In the genomic region with DNA sequence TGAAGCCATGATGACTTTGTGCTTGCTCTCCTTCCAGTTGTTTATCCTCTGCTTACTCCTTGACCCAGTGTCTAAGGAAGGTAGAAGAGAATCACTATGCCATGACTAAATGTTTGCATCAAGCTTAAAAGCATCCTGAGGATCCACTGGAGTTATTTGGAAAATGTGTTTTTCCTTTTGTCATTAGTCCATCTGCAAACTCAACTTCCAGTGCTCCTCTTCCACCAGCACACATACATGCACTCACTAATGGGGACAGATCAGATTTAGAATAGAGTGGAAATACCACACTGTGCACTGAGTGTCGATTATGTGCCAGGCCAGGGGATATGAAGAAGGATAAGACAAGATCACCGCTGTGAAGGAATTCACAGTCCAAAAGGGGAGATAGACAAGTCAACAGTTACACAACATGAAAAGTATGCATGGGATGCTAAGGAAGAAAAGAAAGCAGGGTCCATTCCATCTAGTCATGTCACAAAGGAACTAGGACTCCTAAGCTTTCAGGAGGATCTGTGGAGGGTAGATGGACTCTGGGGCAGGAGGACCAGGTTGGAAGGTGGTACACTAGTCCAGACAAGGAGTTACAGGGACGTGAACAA, we compare ENCODE assay signal across 12 cellular contexts. TPM values are rescaled to one million over a fixed set of nuclear protein-coding genes. Genes with fewer than 3 reads are reported as not detected.
A peak's percentile ranks its signal among the peaks of the same experiment; 100 is the strongest.
DNase-seq lines count a peak whose midpoint lies in the region; ATAC-seq, FAIRE-seq and TF ChIP-seq lines count a peak whose summit lies in the region.
"Had no signal": no experiment of that assay in that cellular context is flagged by ENCODE, and none has a peak within 500 bp of the region (broad histone marks: within the 10 kb centered on the region; RNA-seq: fewer than 3 reads in every experiment).

No MANE protein-coding gene starts in this region.

- no peak overlapping the region for H3K23ac ChIP-seq in neuronal stem cell (ENCODE audit: low read depth, low read length, poor library complexity)

- no peaks in the 10 kb centered on the region for H3K9me3 Mint-ChIP-seq in T-helper 1 cell treated with Interleukin-12 subunit alpha and Interleukin-12 subunit beta and Interleukin-4 antibody, amounts not matched to agents 30 μg/mL and 1 μg/mL, for 36 hours
- no peaks in the 10 kb centered on the region for H3K9me3 Mint-ChIP-seq in endodermal cell

- H3K36me3 Mint-ChIP-seq in T-helper 1 cell treated with Interleukin-12 subunit alpha and Interleukin-12 subunit beta and Interleukin-4 antibody, amounts not matched to agents 30 μg/mL and 1 μg/mL, for 36 hours (ENCODE audit: low read depth), result peaks cover 38% of the 10 kb centered on the region
- peaks cover 19% of the 10 kb centered on the region for H3K36me3 Mint-ChIP-seq in endodermal cell (ENCODE audit: low read depth)

- H4K8ac ChIP-seq in neuronal stem cell (ENCODE audit: low read depth, low read length), result no peak overlapping the region

- H2BK120ac ChIP-seq in neuronal stem cell (ENCODE audit: low read depth, low read length), result no peak overlapping the region

- H3K27ac ChIP-seq in PC-9 (no peak overlapping the region), endodermal cell (ENCODE audit: low read depth, low read length) (no peak overlapping the region), osteoblast (ENCODE audit: low read depth, low read length) (peak overlapping the region; percentile 43), neuronal stem cell (replicated peaks; ENCODE audit: low read length) (no peak overlapping the region), small intestine (ENCODE audit: low read depth in 1 of 2, low read length in 1 of 2) (no peak overlapping the region)
- H3K27ac ChIP-seq: foreskin keratinocyte had no signal

- POLR2A ChIA-PET in PC-9 (lab: Charles Lee; ENCODE audit: unreplicated experiment), result no interaction called here

- H3K4me1 Mint-ChIP-seq in T-helper 1 cell treated with Interleukin-12 subunit alpha and Interleukin-12 subunit beta and Interleukin-4 antibody, amounts not matched to agents 30 μg/mL and 1 μg/mL, for 36 hours (ENCODE audit: low read depth), result peaks cover 47% of the 10 kb centered on the region
- H3K4me1 Mint-ChIP-seq in endodermal cell, result peaks cover 13% of the 10 kb centered on the region

- intact Hi-C loops in PC-9 (cut with micrococcal nuclease; ENCODE audit: unreplicated experiment), result loop anchor here (5.0 to 10.0 kb wide), 2 partner anchors 50 to 122 kb away; a partner anchor contains a TSS

- H2AK5ac ChIP-seq in neuronal stem cell (ENCODE audit: low read depth, low read length), result no peak overlapping the region

- peaks cover 10% of the 10 kb centered on the region; the same call in 1 of the 2 replicates for H3F3A ChIP-seq in PC-9 (ENCODE audit: insufficient read depth, low read depth)

- H3K27me3 Mint-ChIP-seq in T-helper 1 cell treated with Interleukin-12 subunit alpha and Interleukin-12 subunit beta and Interleukin-4 antibody, amounts not matched to agents 30 μg/mL and 1 μg/mL, for 36 hours (ENCODE audit: low read depth), result no peaks in the 10 kb centered on the region
- peaks cover 38% of the 10 kb centered on the region for H3K27me3 Mint-ChIP-seq in endodermal cell (ENCODE audit: insufficient read depth)

- ATAC-seq in GM18870 (IDR thresholded peaks at IDR 0.05; ENCODE audit: unreplicated experiment), result no peak
- ATAC-seq: foreskin keratinocyte had no signal

- H3K4me2 ChIP-seq in PC-9 (peak overlapping the region; percentile 86), osteoblast (ENCODE audit: insufficient read depth, low read length) (peak overlapping the region; percentile 88), neuronal stem cell (ENCODE audit: insufficient read depth, low read length, poor library complexity, severe bottlenecking) (no peak overlapping the region)

- H4K20me1 ChIP-seq in PC-9 (ENCODE audit: insufficient read depth) (0 out of 2 replicates have a peak, but pooled peaks cover 5% of the 10 kb centered on the region), osteoblast (ENCODE audit: insufficient read depth, low read length) (peaks cover 2% of the 10 kb centered on the region)

- no peak overlapping the region for H2BK5ac ChIP-seq in neuronal stem cell (ENCODE audit: low read length)

- TF ChIP-seq CTCF in PC-9 (conservative IDR thresholded peaks at IDR 0.05) (no peak), endodermal cell (conservative IDR thresholded peaks at IDR 0.05) (no peak), osteoblast (IDR thresholded peaks at IDR 0.05; ENCODE audit: extremely low read depth, low read depth, low read length) (no peak)

- H3K9me2 ChIP-seq in PC-9 (ENCODE audit: insufficient read depth), result no peaks in the 10 kb centered on the region

- H3K79me1 ChIP-seq in neuronal stem cell (ENCODE audit: low read depth, low read length), result peaks cover 10% of the 10 kb centered on the region

- peaks cover 34% of the 10 kb centered on the region for H3K4me1 ChIP-seq in PC-9 (replicated peaks; ENCODE audit: insufficient read depth)
- no peaks in the 10 kb centered on the region for H3K4me1 ChIP-seq in endodermal cell (ENCODE audit: control insufficient read depth, insufficient read depth, low read length)
- peaks cover 44% of the 10 kb centered on the region for H3K4me1 ChIP-seq in osteoblast (ENCODE audit: insufficient read depth, low read length)
- peaks cover 4 to 12% of the 10 kb centered on the region in 2 donors for H3K4me1 ChIP-seq in neuronal stem cell (ENCODE audit: control insufficient read depth in 2 of 2, insufficient read depth in 1 of 2, low read depth in 1 of 2, low read length in 2 of 2)
- peaks cover 2 to 3% of the 10 kb centered on the region in 2 donors for H3K4me1 ChIP-seq in small intestine (ENCODE audit: control insufficient read depth in 2 of 2, insufficient read depth in 1 of 2, low read depth in 1 of 2, low read length in 1 of 2)

- CTCF ChIA-PET in PC-9 (lab: Charles Lee), result no interaction called here

- no peak overlapping the region for H4K91ac ChIP-seq in neuronal stem cell (ENCODE audit: low read depth, low read length, poor library complexity)

- no peak overlapping the region for H3K4ac ChIP-seq in neuronal stem cell (ENCODE audit: low read length)

- peaks cover 26% of the 10 kb centered on the region for H3K79me2 ChIP-seq in PC-9 (ENCODE audit: low read depth)
- H3K79me2 ChIP-seq in osteoblast (ENCODE audit: insufficient read depth, low read length), result peaks cover 12% of the 10 kb centered on the region

- DNase-seq in T-helper 1 cell, result no peak
- DNase-seq in PC-9, result no peak
- no peak for DNase-seq in endodermal cell
- DNase-seq in osteoblast (ENCODE audit: insufficient read length, low spot score, missing footprints), result no peak
- DNase-seq in neuronal stem cell (ENCODE audit: low spot score), result no peak
- DNase-seq in small intestine, result no peak
- DNase-seq: 8988T, left cardiac atrium had no signal

- no peak overlapping the region for H2BK15ac ChIP-seq in neuronal stem cell (ENCODE audit: low read length)

- no peak overlapping the region for H2BK12ac ChIP-seq in neuronal stem cell (ENCODE audit: low read length)

- no peak overlapping the region for H3K27ac Mint-ChIP-seq in T-helper 1 cell treated with Interleukin-12 subunit alpha and Interleukin-12 subunit beta and Interleukin-4 antibody, amounts not matched to agents 30 μg/mL and 1 μg/mL, for 36 hours
- no peak overlapping the region for H3K27ac Mint-ChIP-seq in endodermal cell

- H3K18ac ChIP-seq in neuronal stem cell (ENCODE audit: low read length), result no peak overlapping the region

- H3K9me3 ChIP-seq in PC-9 (ENCODE audit: insufficient read depth, low read depth) (0 out of 2 replicates have a peak, but pooled peaks cover 6% of the 10 kb centered on the region), endodermal cell (ENCODE audit: control insufficient read depth, low read length) (no peaks in the 10 kb centered on the region), osteoblast (ENCODE audit: low read depth, low read length) (no peaks in the 10 kb centered on the region), neuronal stem cell (replicated peaks in 1 of 2; ENCODE audit: control insufficient read depth in 2 of 2, insufficient read depth in 1 of 2, low read depth in 1 of 2, low read length in 2 of 2) (peaks cover 0 to 2% of the 10 kb centered on the region in 2 donors), small intestine (ENCODE audit: control insufficient read depth, low read depth) (no peaks in the 10 kb centered on the region)

- 88 to 94% methylated on average over 3 of the region's 3 CpGs for WGBS in endodermal cell (ENCODE audit: insufficient coverage in 1 of 2, insufficient read length in 1 of 2), 2 experiments
- WGBS in neuronal stem cell (ENCODE audit: extremely low coverage in 2 of 2, insufficient read length in 2 of 2, insufficient replicate concordance in 1 of 2), 2 donors, result no CpG with 5 or more reads among the region's 3 CpGs
- WGBS in small intestine, 3 donors, result 93 to 96% (median 95%) methylated on average over 3 of the region's 3 CpGs

- TSS peak; percentile 18 for BruUV-seq in PC-9 (replicated peaks; lab: Mats Ljungman, UMichigan)

- H3K9ac ChIP-seq in endodermal cell (ENCODE audit: extremely low read depth, low read length, poor library complexity, severe bottlenecking) (no peak overlapping the region), neuronal stem cell (ENCODE audit: low read depth, low read length, poor library complexity) (no peak overlapping the region)

- H2AFZ ChIP-seq in PC-9, result no peak overlapping the region
- H2AFZ ChIP-seq in osteoblast (ENCODE audit: low read length), result no peak overlapping the region
- H2AFZ ChIP-seq in neuronal stem cell (ENCODE audit: low read length), result no peak overlapping the region

- peak overlapping the region; percentile 90 for H3K4me3 Mint-ChIP-seq in T-helper 1 cell treated with Interleukin-12 subunit alpha and Interleukin-12 subunit beta and Interleukin-4 antibody, amounts not matched to agents 30 μg/mL and 1 μg/mL, for 36 hours
- peak overlapping the region; percentile 81 for H3K4me3 Mint-ChIP-seq in endodermal cell

- H3K4me3 ChIP-seq in PC-9, result peak overlapping the region; percentile 4; the same call in 1 of the 2 replicates
- H3K4me3 ChIP-seq in endodermal cell (ENCODE audit: low read length), result no peak overlapping the region
- peak overlapping the region; percentile 7 for H3K4me3 ChIP-seq in osteoblast (ENCODE audit: insufficient read depth, low read length)
- no peak overlapping the region for H3K4me3 ChIP-seq in neuronal stem cell (ENCODE audit: low read length in 2 of 2)
- H3K4me3 ChIP-seq in small intestine (ENCODE audit: low read depth in 1 of 2, low read length in 2 of 2), result peak overlapping the region in 1 of 2 donors; percentile 32
- H3K4me3 ChIP-seq: K562 had no signal

- no peak overlapping the region for H3K14ac ChIP-seq in neuronal stem cell (ENCODE audit: low read length)

- H3K36me3 ChIP-seq in PC-9 (ENCODE audit: low read depth), result peaks cover 44% of the 10 kb centered on the region
- H3K36me3 ChIP-seq in endodermal cell (ENCODE audit: control insufficient read depth, insufficient read depth, low read length), result peaks cover 10% of the 10 kb centered on the region
- H3K36me3 ChIP-seq in osteoblast (ENCODE audit: insufficient read depth, low read length), result no peaks in the 10 kb centered on the region
- peaks cover 0 to 12% of the 10 kb centered on the region in 2 donors for H3K36me3 ChIP-seq in neuronal stem cell (replicated peaks in 1 of 2; ENCODE audit: control insufficient read depth in 2 of 2, insufficient read depth in 2 of 2, low read length in 2 of 2)
- peaks cover 0 to 5% of the 10 kb centered on the region in 2 donors for H3K36me3 ChIP-seq in small intestine (ENCODE audit: control insufficient read depth in 2 of 2, insufficient read depth in 2 of 2, low read length in 2 of 2)

- FAIRE-seq in small intestine (lab: Jason Lieb, UNC), result no peak
- FAIRE-seq: K562 had no signal

- H3K27me3 ChIP-seq in PC-9 (ENCODE audit: insufficient read depth, low read depth) (no peaks in the 10 kb centered on the region), endodermal cell (ENCODE audit: control insufficient read depth, insufficient read depth, low read length, poor library complexity, severe bottlenecking) (peaks cover 35% of the 10 kb centered on the region), osteoblast (ENCODE audit: insufficient read depth, low read length) (no peaks in the 10 kb centered on the region), neuronal stem cell (ENCODE audit: control insufficient read depth in 3 of 3, insufficient read depth in 3 of 3, low read depth in 1 of 3, low read length in 3 of 3) (no peaks in the 10 kb centered on the region), small intestine (ENCODE audit: control insufficient read depth in 2 of 2, insufficient read depth in 2 of 2, low read length in 2 of 2) (no peaks in the 10 kb centered on the region)
- H3K27me3 ChIP-seq: foreskin keratinocyte had no signal

RNA-seq across cellular contexts. Expression of a gene that starts 1.9 kb away (rescaled TPM):
- total RNA-seq in PC-9 (2021) (133 and 136 TPM in 2 replicates), endodermal cell (10 to 100 TPM; 65.7 to 73.9 TPM), osteoblast (7.6 and 8.0 TPM in 2 replicates)
- polyA plus RNA-seq in endodermal cell (2013, experiment 1 of 2), result 62.5 TPM
- 67.5 TPM for polyA plus RNA-seq in endodermal cell (2013, experiment 2 of 2)
- polyA plus RNA-seq in neuronal stem cell (2013, experiment 1 of 2), result 76.7 TPM
- polyA plus RNA-seq in neuronal stem cell (2013, experiment 2 of 2), result 77.3 TPM
- polyA plus RNA-seq in small intestine, result 100 to 1,000 TPM in 2 of 3 donors, 10 to 100 TPM in 1; 90.5 to 223 (median 184) TPM

Comparison
In these comparisons a context has a peak if more than half of its experiments do, and no peak if none do; other contexts are left out.
1. H3K4me3 ChIP-seq: peak in PC-9 (single experiment) and osteoblast (single experiment); none in endodermal cell (single experiment) and neuronal stem cell (0 of 2).